In genomic region chr6:149097794-149098193, GRCh38 we compare ENCODE assay signal across 18 cellular contexts.
"Had no signal": no experiment of that assay in that cellular context is flagged by ENCODE, and none has a peak within 500 bp of the region (broad histone marks: within the 10 kb centered on the region; RNA-seq: fewer than 3 reads in every experiment).

No MANE protein-coding gene starts in this region.

- H3K9me3 ChIP-seq: colonic mucosa, sigmoid colon had no signal

- H3K27ac Mint-ChIP-seq: stimulated activated naive B cell treated with anti-CD40 and anti-IgM and Interleukin-4, amounts not matched to agents 10 μg/mL and 1 μg/mL and 100 μg/mL, for 72 hours had no signal

- H3K4me3 Mint-ChIP-seq: central memory CD8-positive, alpha-beta T cell; naive thymus-derived CD8-positive, alpha-beta T cell; stimulated activated naive B cell treated with anti-CD40 and anti-IgM and Interleukin-4, amounts not matched to agents 10 μg/mL and 1 μg/mL and 100 μg/mL, for 72 hours had no signal

- H3K4me1 ChIP-seq: lower lobe of right lung had no signal

- DNase-seq: activated CD4-positive, CD25-positive, alpha-beta regulatory T cell treated with anti-CD3 and anti-CD28 coated beads, Interleukin-2, amount 50 U/mL, for 72 hours; activated gamma-delta T cell; activated T-cell treated with anti-CD3 and anti-CD28 coated beads for 4 hours; colonic mucosa; hypothalamus; islet precursor cell; lower lobe of right lung; naive thymus-derived CD8-positive, alpha-beta T cell; SIG-M5; sigmoid colon; stimulated activated CD4-positive, alpha-beta T cell treated with anti-CD3 and anti-CD28 coated beads, Interleukin-4, amount 100 ng/mL, for 4 hours; stimulated activated naive B cell treated with anti-CD40 and anti-IgM and Interleukin-4, amounts not matched to agents 10 μg/mL and 1 μg/mL and 100 μg/mL, for 72 hours; upper lobe of left lung had no signal

- H3K27ac ChIP-seq: ascending aorta, colonic mucosa, lower lobe of right lung, sigmoid colon, thoracic aorta, upper lobe of left lung, VCaP had no signal

- ATAC-seq: lower lobe of right lung; naive thymus-derived CD8-positive, alpha-beta T cell; SK-N-SH treated with all-trans-retinoic acid at 6 μM for 48 hours; stimulated activated naive B cell treated with anti-CD40 and anti-IgM and Interleukin-4, amounts not matched to agents 10 μg/mL and 1 μg/mL and 100 μg/mL, for 72 hours had no signal

- H3K4me3 ChIP-seq: ascending aorta, colonic mucosa, lower lobe of right lung, sigmoid colon, thoracic aorta, upper lobe of left lung had no signal

- H3K27me3 Mint-ChIP-seq: central memory CD8-positive, alpha-beta T cell; naive thymus-derived CD8-positive, alpha-beta T cell; stimulated activated naive B cell treated with anti-CD40 and anti-IgM and Interleukin-4, amounts not matched to agents 10 μg/mL and 1 μg/mL and 100 μg/mL, for 72 hours had no signal

- H3K27me3 ChIP-seq: ascending aorta, colonic mucosa, sigmoid colon, upper lobe of left lung had no signal

- H3K36me3 ChIP-seq: ascending aorta, colonic mucosa, lower lobe of right lung, sigmoid colon, thoracic aorta, upper lobe of left lung had no signal
